In genomic region chr6:129140571-129140970, GRCh38 we compare ENCODE assay signal across 18 cellular contexts.
A peak's percentile ranks its signal among the peaks of the same experiment; 100 is the strongest.
DNase-seq lines count a peak whose midpoint lies in the region; ATAC-seq, FAIRE-seq and TF ChIP-seq lines count a peak whose summit lies in the region.
"Had no signal": no experiment of that assay in that cellular context is flagged by ENCODE, and none has a peak within 500 bp of the region (broad histone marks: within the 10 kb centered on the region; RNA-seq: fewer than 3 reads in every experiment).

No MANE protein-coding gene starts in this region.

- peak; percentile 60 for DNase-seq in LHCN-M2 (ENCODE audit: low read depth)
- peak; percentile 59 for DNase-seq in fibroblast of mammary gland (ENCODE audit: low read depth)
- peak in 1 of 2 donors; percentile 36 for DNase-seq in tibial artery
- no peak for DNase-seq in dermis blood vessel endothelial cell
- DNase-seq in OCI-M1 (lab: John Stamatoyannopoulos, UW) = no peak
- no peak for DNase-seq in GM12891 (ENCODE audit: insufficient read length, low spot score)
- DNase-seq: activated CD4-positive, alpha-beta T cell treated with anti-CD3 and anti-CD28 coated beads for 1 hour; effector CD8-positive, alpha-beta T cell; NCI-H1092; NCI-H2227 treated with DMSO at 0.1 percent for 48 hours; stimulated activated CD4-positive, alpha-beta T cell treated with anti-CD3 and anti-CD28 coated beads, Interleukin-15, amount 100 ng/mL, for 24 hours; SW 1271 had no signal

- intact Hi-C loops in tibial artery (cut with DNase I; ENCODE audit: low total_unique reads) = no loop called here

- no peak for ATAC-seq in GM21529 (IDR thresholded peaks at IDR 0.05; ENCODE audit: unreplicated experiment)
- ATAC-seq: HepG2 had no signal

- no peaks in the 10 kb centered on the region for H3K9me3 ChIP-seq in muscle layer of duodenum (ENCODE audit: control insufficient read depth in 1 of 2, low read length in 2 of 2)
- H3K9me3 ChIP-seq in tibial artery = no peaks in the 10 kb centered on the region
- H3K9me3 ChIP-seq: neutrophil had no signal

- TF ChIP-seq CTCF in fibroblast of mammary gland (conservative IDR thresholded peaks at IDR 0.05; ENCODE audit: control insufficient read depth, insufficient read depth, low read depth, low read length) = no peak
- TF ChIP-seq CTCF in tibial artery (IDR thresholded peaks at IDR 0.05) = no peak

- no peak for FAIRE-seq in GM12891 (lab: Jason Lieb, UNC)
- FAIRE-seq: GM12892, HepG2 had no signal

- no peaks in the 10 kb centered on the region for H3K4me1 ChIP-seq in muscle layer of duodenum (ENCODE audit: control insufficient read depth in 1 of 2, insufficient read depth in 2 of 2, low read length in 2 of 2)
- H3K4me1 ChIP-seq in tibial artery = no peaks in the 10 kb centered on the region

- H3K27me3 ChIP-seq in muscle layer of duodenum (ENCODE audit: low read depth, low read length) = no peaks in the 10 kb centered on the region
- H3K27me3 ChIP-seq in tibial artery = no peaks in the 10 kb centered on the region
- H3K27me3 ChIP-seq: neutrophil had no signal

- TF ChIP-seq POLR2A in GM12891 (IDR thresholded peaks at IDR 0.05; ENCODE audit: low read depth, low read length) = no peak

- H3K27ac ChIP-seq in muscle layer of duodenum (ENCODE audit: low read length) = peak overlapping the region; percentile 37
- peak overlapping the region; percentile 38 to 46 for H3K27ac ChIP-seq in tibial artery
- H3K27ac ChIP-seq: C4-2B, neutrophil had no signal

- no peaks in the 10 kb centered on the region for H3K36me3 ChIP-seq in muscle layer of duodenum (ENCODE audit: control insufficient read depth in 1 of 2, insufficient read depth in 2 of 2, low read length in 2 of 2)
- H3K36me3 ChIP-seq in tibial artery = peaks cover 0 to 6% (median 0%) of the 10 kb centered on the region in 3 donors
- H3K36me3 ChIP-seq: neutrophil had no signal

- H3K4me3 ChIP-seq in fibroblast of mammary gland (ENCODE audit: control insufficient read depth, low read depth, low read length) (no peak overlapping the region), muscle layer of duodenum (ENCODE audit: low read depth in 1 of 2, low read length in 2 of 2) (no peak overlapping the region), tibial artery (no peak overlapping the region)

TF ChIP-seq in GM12891, 5 proteins besides CTCF, POLR2A, EP300 and RAD21:
- TF ChIP-seq POU2F2 (IDR thresholded peaks at IDR 0.05; ENCODE audit: low read depth, low read length) (no peak), PAX5 (IDR thresholded peaks at IDR 0.05; ENCODE audit: insufficient read depth, low read length, severe bottlenecking) (no peak), POLR2AphosphoS5 (IDR thresholded peaks at IDR 0.05; ENCODE audit: low read depth, low read length) (no peak), TAF1 (IDR thresholded peaks at IDR 0.05; ENCODE audit: low read depth, low read length) (no peak), SPI1 (IDR thresholded peaks at IDR 0.05; ENCODE audit: low read depth, low read length) (no peak)

Comparison
In these comparisons a context has a peak if more than half of its experiments do, and no peak if none do; other contexts are left out.
1. DNase-seq: peak in LHCN-M2 (single experiment) and fibroblast of mammary gland (single experiment); none in dermis blood vessel endothelial cell (single experiment), OCI-M1 (single experiment) and GM12891 (single experiment).